ENCODE assay signal across 30 cellular contexts in genomic region chr3:71348001-71348632, GRCh38.
A peak's percentile ranks its signal among the peaks of the same experiment; 100 is the strongest.
DNase-seq lines count a peak whose midpoint lies in the region; ATAC-seq and TF ChIP-seq lines count a peak whose summit lies in the region.
"Had no signal": no experiment of that assay in that cellular context is flagged by ENCODE, and none has a peak within 500 bp of the region (broad histone marks: within the 10 kb centered on the region; RNA-seq: fewer than 3 reads in every experiment).

No MANE protein-coding gene starts in this region.

- no peak for TF ChIP-seq CTCF in CD4-positive, alpha-beta T cell (IDR thresholded peaks at IDR 0.05)
- no peak for TF ChIP-seq CTCF in neural progenitor cell (IDR thresholded peaks at IDR 0.05)

- peak overlapping the region; percentile 82 for H3K27ac Mint-ChIP-seq in CD4-positive, alpha-beta T cell
- H3K27ac Mint-ChIP-seq in memory B cell (peak overlapping the region; percentile 78), neural progenitor cell (no peak overlapping the region)
- H3K27ac Mint-ChIP-seq: nephron; stimulated activated effector memory CD8-positive, alpha-beta T cell treated with anti-CD3 and anti-CD28 coated beads, Interleukin-12 subunit alpha, Interleukin-12 subunit beta, amount 100 ng/mL, for 72 hours had no signal

- H3K27ac ChIP-seq in CD4-positive, alpha-beta T cell (ENCODE audit: low read depth, low read length), result no peak overlapping the region
- no peak overlapping the region for H3K27ac ChIP-seq in neural progenitor cell
- H3K27ac ChIP-seq: 22Rv1, adrenal gland, HL-60 had no signal

- H3K79me2 ChIP-seq in neural progenitor cell (ENCODE audit: low read depth), result no peaks in the 10 kb centered on the region

- H3K9me3 ChIP-seq in CD4-positive, alpha-beta T cell (ENCODE audit: control insufficient read depth, low read length), result no peaks in the 10 kb centered on the region
- no peaks in the 10 kb centered on the region for H3K9me3 ChIP-seq in neural progenitor cell (ENCODE audit: low read depth)
- H3K9me3 ChIP-seq: adrenal gland had no signal

- no peaks in the 10 kb centered on the region for H3K9me3 Mint-ChIP-seq in CD4-positive, alpha-beta T cell
- H3K9me3 Mint-ChIP-seq in activated T-cell treated with anti-CD3 and anti-CD28 coated beads, Interleukin-2, amount 50 U/mL, for 4 hours, result no peaks in the 10 kb centered on the region
- H3K9me3 Mint-ChIP-seq in memory B cell, result no peaks in the 10 kb centered on the region
- no peaks in the 10 kb centered on the region for H3K9me3 Mint-ChIP-seq in neural progenitor cell
- H3K9me3 Mint-ChIP-seq: immature natural killer cell; nephron; stimulated activated effector memory CD8-positive, alpha-beta T cell treated with anti-CD3 and anti-CD28 coated beads, Interleukin-12 subunit alpha, Interleukin-12 subunit beta, amount 100 ng/mL, for 72 hours had no signal

- peaks cover 56% of the 10 kb centered on the region for H3K36me3 Mint-ChIP-seq in CD4-positive, alpha-beta T cell (ENCODE audit: low read depth)
- peaks cover 15% of the 10 kb centered on the region for H3K36me3 Mint-ChIP-seq in activated T-cell treated with anti-CD3 and anti-CD28 coated beads, Interleukin-2, amount 50 U/mL, for 4 hours (ENCODE audit: insufficient read depth)
- H3K36me3 Mint-ChIP-seq in memory B cell (peaks cover 17% of the 10 kb centered on the region), neural progenitor cell (peaks cover under 1% of the 10 kb centered on the region)
- H3K36me3 Mint-ChIP-seq: stimulated activated effector memory CD8-positive, alpha-beta T cell treated with anti-CD3 and anti-CD28 coated beads, Interleukin-12 subunit alpha, Interleukin-12 subunit beta, amount 100 ng/mL, for 72 hours had no signal

- CTCF ChIA-PET in CD4-positive, alpha-beta T cell (lab: Charles Lee), result interaction anchor here (0.6 to 0.7 kb wide), 2 partner anchors 42 to 350 kb away, joined by 3 read pairs; no protein-coding TSS in a partner anchor

- H4K20me1 ChIP-seq in neural progenitor cell (ENCODE audit: low read depth), result no peaks in the 10 kb centered on the region

- H3K27me3 ChIP-seq in CD4-positive, alpha-beta T cell (ENCODE audit: control insufficient read depth, insufficient read depth, low read length), result no peaks in the 10 kb centered on the region
- no peaks in the 10 kb centered on the region for H3K27me3 ChIP-seq in neural progenitor cell
- H3K27me3 ChIP-seq: adrenal gland had no signal

- intact Hi-C loops in CD4-positive, alpha-beta T cell (cut with DNase I, micrococcal nuclease), result loop anchor here in 1 of 2 experiments (1.0 kb wide), 1 partner anchor 12 kb away; no protein-coding TSS in a partner anchor

- no peak overlapping the region for H2AFZ ChIP-seq in neural progenitor cell (replicated peaks)

- H3K4me3 ChIP-seq in neural progenitor cell, result no peak overlapping the region
- H3K4me3 ChIP-seq: adrenal gland, lung had no signal

- POLR2A ChIA-PET in CD4-positive, alpha-beta T cell (lab: Charles Lee), result interaction anchor here (1.5 kb wide), 1 partner anchor 12 kb away, joined by 5 read pairs; no protein-coding TSS in a partner anchor

- no peaks in the 10 kb centered on the region for H3K4me1 ChIP-seq in neural progenitor cell
- H3K4me1 ChIP-seq: adrenal gland had no signal

- no peaks in the 10 kb centered on the region for H3F3A ChIP-seq in neural progenitor cell (ENCODE audit: low read depth)

- peak; percentile 50 for DNase-seq in NOMO-1 treated with DMSO at 0.1 percent for 48 hours (lab: John Stamatoyannopoulos, UW; ENCODE audit: unreplicated experiment)
- no peak for DNase-seq in NOMO-1 treated with dmso at 0.1 percent for 144 hours (lab: John Stamatoyannopoulos, UW; ENCODE audit: unreplicated experiment)
- no peak for DNase-seq in CD4-positive, alpha-beta T cell
- no peak for DNase-seq in activated T-cell treated with anti-CD3 and anti-CD28 coated beads, Interleukin-2, amount 50 U/mL, for 4 hours
- DNase-seq in memory B cell (ENCODE audit: low spot score in 2 of 2), result no peak
- DNase-seq in neural progenitor cell (ENCODE audit: low spot score), result no peak
- DNase-seq: adrenal gland; C1 segment of cervical spinal cord; central memory CD4-positive, alpha-beta T cell; cortex of kidney; effector memory CD4-positive, alpha-beta T cell; H7; immature natural killer cell; Kasumi-1; left cardiac atrium; MV-4-11; NCI-H1436 treated with DMSO at 0.1 percent for 48 hours; NCI-H2107; NCI-H345; NCI-H69; T-helper 2 cell had no signal

- H3K4me1 Mint-ChIP-seq in CD4-positive, alpha-beta T cell (ENCODE audit: low read depth), result peaks cover 73% of the 10 kb centered on the region
- peaks cover 58% of the 10 kb centered on the region for H3K4me1 Mint-ChIP-seq in activated T-cell treated with anti-CD3 and anti-CD28 coated beads, Interleukin-2, amount 50 U/mL, for 4 hours (ENCODE audit: low read depth)
- H3K4me1 Mint-ChIP-seq in memory B cell (peaks cover 24% of the 10 kb centered on the region), neural progenitor cell (no peaks in the 10 kb centered on the region)
- H3K4me1 Mint-ChIP-seq: stimulated activated effector memory CD8-positive, alpha-beta T cell treated with anti-CD3 and anti-CD28 coated beads, Interleukin-12 subunit alpha, Interleukin-12 subunit beta, amount 100 ng/mL, for 72 hours had no signal

- no peak overlapping the region for H3K4me2 ChIP-seq in neural progenitor cell

- H3K9ac ChIP-seq in neural progenitor cell, result no peak overlapping the region

- no peaks in the 10 kb centered on the region for H3K27me3 Mint-ChIP-seq in CD4-positive, alpha-beta T cell
- no peaks in the 10 kb centered on the region for H3K27me3 Mint-ChIP-seq in activated T-cell treated with anti-CD3 and anti-CD28 coated beads, Interleukin-2, amount 50 U/mL, for 4 hours (ENCODE audit: low read depth)
- H3K27me3 Mint-ChIP-seq in memory B cell (no peaks in the 10 kb centered on the region), neural progenitor cell (ENCODE audit: insufficient read depth, low read depth) (peaks cover 6% of the 10 kb centered on the region)

- peak overlapping the region; percentile 67 for H3K4me3 Mint-ChIP-seq in CD4-positive, alpha-beta T cell
- peak overlapping the region; percentile 22 for H3K4me3 Mint-ChIP-seq in activated T-cell treated with anti-CD3 and anti-CD28 coated beads, Interleukin-2, amount 50 U/mL, for 4 hours
- H3K4me3 Mint-ChIP-seq in memory B cell (peak overlapping the region; percentile 47), neural progenitor cell (no peak overlapping the region)
- H3K4me3 Mint-ChIP-seq: immature natural killer cell; nephron; stimulated activated effector memory CD8-positive, alpha-beta T cell treated with anti-CD3 and anti-CD28 coated beads, Interleukin-12 subunit alpha, Interleukin-12 subunit beta, amount 100 ng/mL, for 72 hours had no signal

- ATAC-seq in CD4-positive, alpha-beta T cell (ENCODE audit: poor library complexity), result peak; percentile 51
- ATAC-seq in activated T-cell treated with anti-CD3 and anti-CD28 coated beads, Interleukin-2, amount 50 U/mL, for 4 hours, result peak; percentile 70 to 73
- ATAC-seq in memory B cell (ENCODE audit: low read depth), result peak; percentile 54
- no peak for ATAC-seq in HG03565 (IDR thresholded peaks at IDR 0.05; ENCODE audit: unreplicated experiment)
- ATAC-seq in GM18861 (IDR thresholded peaks at IDR 0.05; ENCODE audit: unreplicated experiment), result no peak
- ATAC-seq: left cardiac atrium; Right ventricle myocardium inferior; SK-N-SH treated with all-trans-retinoic acid at 6 μM for 48 hours; stimulated activated effector memory CD8-positive, alpha-beta T cell treated with anti-CD3 and anti-CD28 coated beads, Interleukin-12 subunit alpha, Interleukin-12 subunit beta, amount 100 ng/mL, for 72 hours had no signal

- H3K36me3 ChIP-seq in neural progenitor cell, result no peaks in the 10 kb centered on the region
- H3K36me3 ChIP-seq: adrenal gland had no signal

Comparison
In these comparisons a context has a peak if more than half of its experiments do, and no peak if none do; other contexts are left out.
1. ATAC-seq: peak in CD4-positive, alpha-beta T cell (single experiment), activated T-cell treated with anti-CD3 and anti-CD28 coated beads, Interleukin-2, amount 50 U/mL, for 4 hours (2 of 2) and memory B cell (single experiment); none in HG03565 (single experiment) and GM18861 (single experiment).